Comparison of ENCODE assay signal across 10 cellular contexts in the genomic region with DNA sequence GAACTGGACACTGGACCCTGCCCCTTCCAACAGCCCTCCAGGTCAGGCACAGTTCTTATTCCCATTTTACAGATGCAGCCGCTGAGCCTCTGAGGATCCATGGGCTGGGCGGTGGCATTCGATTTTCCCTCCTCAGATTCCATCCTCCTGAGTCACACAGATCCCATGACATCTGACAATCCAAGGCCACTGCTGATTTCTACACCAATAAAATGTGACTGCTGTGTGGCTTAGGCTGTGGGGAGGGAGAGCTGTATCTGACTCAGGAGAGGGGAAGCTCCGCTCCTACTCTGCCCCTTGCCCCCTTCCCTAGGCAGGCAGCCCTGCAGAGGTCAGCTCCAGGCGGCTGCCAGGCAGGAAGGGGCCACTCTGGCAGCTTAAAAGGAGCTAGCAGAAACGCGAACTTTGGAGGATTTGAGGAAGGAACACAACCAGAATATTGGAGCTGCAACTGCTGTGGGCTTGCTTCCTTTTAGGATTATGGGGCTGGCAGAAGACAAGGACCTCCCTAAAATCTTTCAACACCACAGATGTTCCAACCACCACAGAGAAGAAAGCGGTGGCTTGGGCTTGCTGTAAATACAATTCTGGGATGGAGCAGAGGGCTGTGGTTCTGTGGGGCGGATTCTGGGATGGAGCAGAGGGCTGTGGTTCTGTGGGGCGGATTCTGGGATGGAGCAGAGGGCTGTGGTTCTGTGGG. TPM values are rescaled to one million over a fixed set of nuclear protein-coding genes. Genes with fewer than 3 reads are reported as not detected.
A peak's percentile ranks its signal among the peaks of the same experiment; 100 is the strongest.
DNase-seq lines count a peak whose midpoint lies in the region; ATAC-seq and TF ChIP-seq lines count a peak whose summit lies in the region.
"Had no signal": no experiment of that assay in that cellular context is flagged by ENCODE, and none has a peak within 500 bp of the region (broad histone marks: within the 10 kb centered on the region; RNA-seq: fewer than 3 reads in every experiment).

No MANE protein-coding gene starts in this region.

- in situ Hi-C loops in GM13976 (cut with MboI; ENCODE audit: low sequenced_read_pairs, unreplicated experiment): no loop called here

- H3K27ac Mint-ChIP-seq in activated CD4-positive, alpha-beta T cell treated with anti-CD3 and anti-CD28 coated beads, Interleukin-2, amount 10 ng/mL, durations not matched to agents 24 days and 14 days: peak overlapping the region; percentile 17
- H3K27ac Mint-ChIP-seq in WTC11: peak overlapping the region; percentile 84
- H3K27ac Mint-ChIP-seq: B cell had no signal

- peak overlapping the region in 3 of 4 donors; percentile 55 to 80 (median 79) for H3K27ac ChIP-seq in tibial nerve

- WGBS in tibial nerve, 2 donors: 48 to 53% methylated on average over 10 of the region's 10 CpGs

- H3K27me3 ChIP-seq in tibial nerve: no peaks in the 10 kb centered on the region

- no peak overlapping the region for H3K4me3 ChIP-seq in tibial nerve

- H3K9me3 ChIP-seq in tibial nerve: no peaks in the 10 kb centered on the region

- peak; percentile 12; the same call in 1 of the 2 replicates for ATAC-seq in WTC11
- ATAC-seq in GM19324 (IDR thresholded peaks at IDR 0.05; ENCODE audit: low FRiP score, unreplicated experiment): no peak
- no peak for ATAC-seq in HG03378 (IDR thresholded peaks at IDR 0.05; ENCODE audit: unreplicated experiment)

- peaks cover 6% of the 10 kb centered on the region for H3K4me1 Mint-ChIP-seq in activated CD4-positive, alpha-beta T cell treated with anti-CD3 and anti-CD28 coated beads, Interleukin-2, amount 10 ng/mL, durations not matched to agents 24 days and 14 days
- peaks cover 3% of the 10 kb centered on the region; the same call in 1 of the 2 replicates for H3K4me1 Mint-ChIP-seq in WTC11
- H3K4me1 Mint-ChIP-seq: B cell had no signal

- H3K36me3 ChIP-seq in tibial nerve: peaks cover 0 to 44% (median 0%) of the 10 kb centered on the region in 3 donors

- no peak for TF ChIP-seq POLR2A in tibial nerve (IDR thresholded peaks at IDR 0.05)

- TF ChIP-seq CTCF in WTC11 (IDR thresholded peaks at IDR 0.05): no peak
- no peak for TF ChIP-seq CTCF in tibial nerve (IDR thresholded peaks at IDR 0.05)
- no peak for TF ChIP-seq CTCF in GM13976 (IDR thresholded peaks at IDR 0.05; ENCODE audit: borderline replicate concordance, control extremely low read depth, extremely low read depth, insufficient read depth, missing control alignments)

- peaks cover 14% of the 10 kb centered on the region for H3K36me3 Mint-ChIP-seq in activated CD4-positive, alpha-beta T cell treated with anti-CD3 and anti-CD28 coated beads, Interleukin-2, amount 10 ng/mL, durations not matched to agents 24 days and 14 days (ENCODE audit: low read depth)
- no peaks in the 10 kb centered on the region; the same call in none of the 2 replicates for H3K36me3 Mint-ChIP-seq in WTC11

- CTCF ChIA-PET in WTC11 (lab: Charles Lee): interaction anchor here (1.0 kb wide), 1 partner anchor 68 kb away, joined by 3 read pairs; no protein-coding TSS in a partner anchor

- POLR2A ChIA-PET in WTC11 (lab: Charles Lee): interaction anchor here (0.6 kb wide), 1 partner anchor 63 kb away, joined by 3 read pairs; no protein-coding TSS in a partner anchor

- no peaks in the 10 kb centered on the region for H3K27me3 Mint-ChIP-seq in activated CD4-positive, alpha-beta T cell treated with anti-CD3 and anti-CD28 coated beads, Interleukin-2, amount 10 ng/mL, durations not matched to agents 24 days and 14 days
- no peaks in the 10 kb centered on the region for H3K27me3 Mint-ChIP-seq in WTC11 (ENCODE audit: low read depth)
- H3K27me3 Mint-ChIP-seq: B cell had no signal

- H3K4me3 Mint-ChIP-seq in activated CD4-positive, alpha-beta T cell treated with anti-CD3 and anti-CD28 coated beads, Interleukin-2, amount 10 ng/mL, durations not matched to agents 24 days and 14 days: no peak overlapping the region
- no peak overlapping the region for H3K4me3 Mint-ChIP-seq in WTC11
- H3K4me3 Mint-ChIP-seq: B cell had no signal

- no peaks in the 10 kb centered on the region for H3K9me3 Mint-ChIP-seq in activated CD4-positive, alpha-beta T cell treated with anti-CD3 and anti-CD28 coated beads, Interleukin-2, amount 10 ng/mL, durations not matched to agents 24 days and 14 days
- no peaks in the 10 kb centered on the region for H3K9me3 Mint-ChIP-seq in WTC11

- peak in 1 of 2 donors; percentile 53 for TF ChIP-seq EP300 in tibial nerve (IDR thresholded peaks at IDR 0.05)

- intact Hi-C loops in activated CD4-positive, alpha-beta T cell treated with anti-CD3 and anti-CD28 coated beads, Interleukin-2, amount 10 ng/mL, durations not matched to agents 24 days and 14 days (cut with micrococcal nuclease): no loop called here

- H3K4me1 ChIP-seq in tibial nerve: peaks cover 0 to 63% (median 15%) of the 10 kb centered on the region in 4 donors

- DNase-seq in activated CD4-positive, alpha-beta T cell treated with anti-CD3 and anti-CD28 coated beads, Interleukin-2, amount 10 ng/mL, durations not matched to agents 24 days and 14 days: no peak
- no peak for DNase-seq in activated CD4-positive, alpha-beta T cell treated with anti-CD3 and anti-CD28 coated beads for 1 hour
- DNase-seq in WTC11 (ENCODE audit: low spot score) (no peak), hepatic stellate cell (ENCODE audit: low spot score) (peak; percentile 89), tibial nerve (ENCODE audit: low spot score in 2 of 2) (peak; percentile 31 to 60), GM13976 (ENCODE audit: low spot score) (no peak)
- DNase-seq: amygdala had no signal

TF ChIP-seq in WTC11, 78 proteins besides CTCF, POLR2A, EP300 and RAD21 (continues in another document):
- TF ChIP-seq SMAD4 (CRISPR knock-in tag; IDR thresholded peaks at IDR 0.05) (no peak), KAT7 (CRISPR knock-in tag; IDR thresholded peaks at IDR 0.05; ENCODE audit: borderline replicate concordance) (no peak), HMGA2 (CRISPR knock-in tag; IDR thresholded peaks at IDR 0.05) (no peak), NFATC4 (CRISPR knock-in tag; IDR thresholded peaks at IDR 0.05) (no peak), ELF4 (CRISPR knock-in tag; IDR thresholded peaks at IDR 0.05; ENCODE audit: low read depth) (no peak), CBFB (CRISPR knock-in tag; IDR thresholded peaks at IDR 0.05; ENCODE audit: low read depth) (no peak), NR2C2 (CRISPR knock-in tag; IDR thresholded peaks at IDR 0.05) (no peak), NR1H2 (CRISPR knock-in tag; IDR thresholded peaks at IDR 0.05) (no peak), ZNF317 (CRISPR knock-in tag; IDR thresholded peaks at IDR 0.05; ENCODE audit: borderline replicate concordance, low read depth) (no peak), GABPB1 (CRISPR knock-in tag; IDR thresholded peaks at IDR 0.05) (no peak), EMX1 (CRISPR knock-in tag; IDR thresholded peaks at IDR 0.05) (no peak)
- TF ChIP-seq, protein P1, sequence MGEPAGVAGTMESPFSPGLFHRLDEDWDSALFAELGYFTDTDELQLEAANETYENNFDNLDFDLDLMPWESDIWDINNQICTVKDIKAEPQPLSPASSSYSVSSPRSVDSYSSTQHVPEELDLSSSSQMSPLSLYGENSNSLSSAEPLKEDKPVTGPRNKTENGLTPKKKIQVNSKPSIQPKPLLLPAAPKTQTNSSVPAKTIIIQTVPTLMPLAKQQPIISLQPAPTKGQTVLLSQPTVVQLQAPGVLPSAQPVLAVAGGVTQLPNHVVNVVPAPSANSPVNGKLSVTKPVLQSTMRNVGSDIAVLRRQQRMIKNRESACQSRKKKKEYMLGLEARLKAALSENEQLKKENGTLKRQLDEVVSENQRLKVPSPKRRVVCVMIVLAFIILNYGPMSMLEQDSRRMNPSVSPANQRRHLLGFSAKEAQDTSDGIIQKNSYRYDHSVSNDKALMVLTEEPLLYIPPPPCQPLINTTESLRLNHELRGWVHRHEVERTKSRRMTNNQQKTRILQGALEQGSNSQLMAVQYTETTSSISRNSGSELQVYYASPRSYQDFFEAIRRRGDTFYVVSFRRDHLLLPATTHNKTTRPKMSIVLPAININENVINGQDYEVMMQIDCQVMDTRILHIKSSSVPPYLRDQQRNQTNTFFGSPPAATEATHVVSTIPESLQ (CRISPR knock-in tag; IDR thresholded peaks at IDR 0.05): no peak
- TF ChIP-seq, protein P2, sequence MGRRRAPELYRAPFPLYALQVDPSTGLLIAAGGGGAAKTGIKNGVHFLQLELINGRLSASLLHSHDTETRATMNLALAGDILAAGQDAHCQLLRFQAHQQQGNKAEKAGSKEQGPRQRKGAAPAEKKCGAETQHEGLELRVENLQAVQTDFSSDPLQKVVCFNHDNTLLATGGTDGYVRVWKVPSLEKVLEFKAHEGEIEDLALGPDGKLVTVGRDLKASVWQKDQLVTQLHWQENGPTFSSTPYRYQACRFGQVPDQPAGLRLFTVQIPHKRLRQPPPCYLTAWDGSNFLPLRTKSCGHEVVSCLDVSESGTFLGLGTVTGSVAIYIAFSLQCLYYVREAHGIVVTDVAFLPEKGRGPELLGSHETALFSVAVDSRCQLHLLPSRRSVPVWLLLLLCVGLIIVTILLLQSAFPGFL (CRISPR knock-in tag; IDR thresholded peaks at IDR 0.05; ENCODE audit: borderline replicate concordance): no peak
- TF ChIP-seq, protein P3, sequence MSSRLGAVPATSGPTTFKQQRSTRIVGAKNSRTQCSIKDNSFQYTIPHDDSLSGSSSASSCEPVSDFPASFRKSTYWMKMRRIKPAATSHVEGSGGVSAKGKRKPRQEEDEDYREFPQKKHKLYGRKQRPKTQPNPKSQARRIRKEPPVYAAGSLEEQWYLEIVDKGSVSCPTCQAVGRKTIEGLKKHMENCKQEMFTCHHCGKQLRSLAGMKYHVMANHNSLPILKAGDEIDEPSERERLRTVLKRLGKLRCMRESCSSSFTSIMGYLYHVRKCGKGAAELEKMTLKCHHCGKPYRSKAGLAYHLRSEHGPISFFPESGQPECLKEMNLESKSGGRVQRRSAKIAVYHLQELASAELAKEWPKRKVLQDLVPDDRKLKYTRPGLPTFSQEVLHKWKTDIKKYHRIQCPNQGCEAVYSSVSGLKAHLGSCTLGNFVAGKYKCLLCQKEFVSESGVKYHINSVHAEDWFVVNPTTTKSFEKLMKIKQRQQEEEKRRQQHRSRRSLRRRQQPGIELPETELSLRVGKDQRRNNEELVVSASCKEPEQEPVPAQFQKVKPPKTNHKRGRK (CRISPR knock-in tag; IDR thresholded peaks at IDR 0.05; ENCODE audit: borderline replicate concordance): no peak

RNA-seq across cellular contexts. Expression of a gene that starts 50.0 kb away (rescaled TPM):
- total RNA-seq in activated CD4-positive, alpha-beta T cell treated with anti-CD3 and anti-CD28 coated beads, Interleukin-2, amount 10 ng/mL, durations not matched to agents 24 days and 14 days: 158 and 162 TPM in 2 replicates
- total RNA-seq in WTC11 (2021): 125 to 143 TPM (median 130 TPM) in 3 replicates
- 10 to 100 TPM; 39.5 to 60.6 (median 44.3) TPM for total RNA-seq in tibial nerve

RNA-seq across cellular contexts. Expression of a gene that starts 50.1 kb away (rescaled TPM):
- 10.1 and 11.3 TPM in 2 replicates for total RNA-seq in activated CD4-positive, alpha-beta T cell treated with anti-CD3 and anti-CD28 coated beads, Interleukin-2, amount 10 ng/mL, durations not matched to agents 24 days and 14 days
- total RNA-seq in WTC11 (2021): 13.1 to 14.2 TPM (median 13.4 TPM) in 3 replicates
- total RNA-seq in tibial nerve: 1 to 10 TPM; 4.8 to 6.7 (median 5.5) TPM

Comparison
In these comparisons a context has a peak if more than half of its experiments do, and no peak if none do; other contexts are left out.
1. DNase-seq: peak in hepatic stellate cell (single experiment) and tibial nerve (2 of 2); none in activated CD4-positive, alpha-beta T cell treated with anti-CD3 and anti-CD28 coated beads, Interleukin-2, amount 10 ng/mL, durations not matched to agents 24 days and 14 days (single experiment), activated CD4-positive, alpha-beta T cell treated with anti-CD3 and anti-CD28 coated beads for 1 hour (single experiment), WTC11 (single experiment) and GM13976 (single experiment).